ENCODE assay signal across 26 cellular contexts in genomic region chr4:185370291-185370690, GRCh38. TPM values are rescaled to one million over a fixed set of nuclear protein-coding genes. Genes with fewer than 3 reads are reported as not detected.
DNase-seq lines count a peak whose midpoint lies in the region; ATAC-seq and TF ChIP-seq lines count a peak whose summit lies in the region.
"Had no signal": no experiment of that assay in that cellular context is flagged by ENCODE, and none has a peak within 500 bp of the region (broad histone marks: within the 10 kb centered on the region; RNA-seq: fewer than 3 reads in every experiment).

No MANE protein-coding gene starts in this region.

- H3K9me3 Mint-ChIP-seq in brain: no peaks in the 10 kb centered on the region
- H3K9me3 Mint-ChIP-seq: CD4-positive, alpha-beta memory T cell; CD4-positive, CD25-positive, alpha-beta regulatory T cell; CD8-positive, alpha-beta memory T cell had no signal

- H3K79me2 ChIP-seq in mesendoderm (ENCODE audit: control insufficient read depth, insufficient read depth, low read length): no peaks in the 10 kb centered on the region

- POLR2A ChIA-PET in A673 (lab: Charles Lee; ENCODE audit: low non-redundant PET): no interaction called here

- no peak overlapping the region for H2AK5ac ChIP-seq in mesendoderm (ENCODE audit: low read length)

- no peak overlapping the region for H3K4me2 ChIP-seq in mesendoderm (ENCODE audit: low read length)
- H3K4me2 ChIP-seq: A549, BLaER1 had no signal

- CTCF ChIA-PET in A673 (lab: Charles Lee): no interaction called here

- no peak overlapping the region for H2BK15ac ChIP-seq in mesendoderm (replicated peaks; ENCODE audit: low read depth)

- H3K27me3 Mint-ChIP-seq in brain: no peaks in the 10 kb centered on the region
- H3K27me3 Mint-ChIP-seq: CD4-positive, alpha-beta memory T cell; CD4-positive, CD25-positive, alpha-beta regulatory T cell; CD8-positive, alpha-beta memory T cell had no signal

- H3K36me3 ChIP-seq in A673 (ENCODE audit: insufficient read depth, low read length, poor library complexity, severe bottlenecking): no peaks in the 10 kb centered on the region
- no peaks in the 10 kb centered on the region for H3K36me3 ChIP-seq in mesendoderm (ENCODE audit: control insufficient read depth, insufficient read depth, low read length)
- H3K36me3 ChIP-seq in spleen: peaks cover 0 to 45% (median 4%) of the 10 kb centered on the region in 6 donors
- H3K36me3 ChIP-seq in psoas muscle (ENCODE audit: insufficient read depth in 1 of 2, low read depth in 1 of 2): peaks cover 0 to 44% of the 10 kb centered on the region in 2 donors
- H3K36me3 ChIP-seq: BE2C had no signal

- no CpG with 5 or more reads among the region's 3 CpGs for WGBS in mesendoderm (ENCODE audit: extremely low coverage, insufficient coverage, low lambda C conversion rate)
- 91 to 95% (median 95%) methylated on average over 3 of the region's 3 CpGs for WGBS in spleen, 5 donors
- 96 to 97% (median 97%) methylated on average over 3 of the region's 3 CpGs for WGBS in psoas muscle, 3 donors

- no peak overlapping the region for H3K4ac ChIP-seq in mesendoderm (ENCODE audit: low read depth, low read length)

- peak overlapping the region in 3 of 5 experiments; percentile 38 to 59 (median 42) for H3K4me3 Mint-ChIP-seq in brain
- H3K4me3 Mint-ChIP-seq: CD14-positive monocyte; CD4-positive, alpha-beta memory T cell; CD4-positive, CD25-positive, alpha-beta regulatory T cell; CD8-positive, alpha-beta memory T cell had no signal

- no peak overlapping the region for H4K5ac ChIP-seq in mesendoderm (ENCODE audit: low read length)

- peaks cover 41% of the 10 kb centered on the region for H3K36me3 Mint-ChIP-seq in brain
- H3K36me3 Mint-ChIP-seq: CD14-positive monocyte had no signal

- TF ChIP-seq POLR2A in spleen (IDR thresholded peaks at IDR 0.05): no peak

- no peak for TF ChIP-seq CTCF in A673 (conservative IDR thresholded peaks at IDR 0.05; ENCODE audit: low read depth, low read length)
- TF ChIP-seq CTCF in brain (conservative IDR thresholded peaks at IDR 0.05): no peak
- no peak for TF ChIP-seq CTCF in spleen (IDR thresholded peaks at IDR 0.05 in 8 of 11, conservative IDR thresholded peaks at IDR 0.05 in 3 of 11)
- no peak for TF ChIP-seq CTCF in psoas muscle (IDR thresholded peaks at IDR 0.05)

- no peak overlapping the region for H3K18ac ChIP-seq in mesendoderm (ENCODE audit: low read length)

- H3K9ac ChIP-seq in mesendoderm (ENCODE audit: low read length): no peak overlapping the region
- H3K9ac ChIP-seq: BLaER1 had no signal

- no peak for ATAC-seq in psoas muscle
- ATAC-seq: A549, GM12878 had no signal

- peak; percentile 38 for DNase-seq in A673 (ENCODE audit: low spot score)
- peak; percentile 31 for DNase-seq in mesendoderm
- DNase-seq in retina: no peak
- DNase-seq in spleen: no peak
- DNase-seq in psoas muscle: no peak
- DNase-seq: ACHN; BE2C; C1 segment of cervical spinal cord; CD4-positive, alpha-beta memory T cell; CD4-positive, CD25-positive, alpha-beta regulatory T cell; CD8-positive, alpha-beta memory T cell; COR-L47; DMS 273 treated with DMSO at 0.1 percent for 48 hours; DMS153; DMS53; DMS79; DND-41; EL; GDM1 had no signal

- intact Hi-C loops in A673 (cut with micrococcal nuclease; ENCODE audit: unreplicated experiment): no loop called here
- intact Hi-C loops in spleen (cut with DNase I; ENCODE audit: low total_unique reads): no loop called here
- intact Hi-C loops in psoas muscle (cut with DNase I): no loop called here

- H2BK5ac ChIP-seq in mesendoderm (ENCODE audit: low read length): peak overlapping the region; percentile 16

- H3K23ac ChIP-seq in mesendoderm (ENCODE audit: low read length): no peak overlapping the region

- H3K4me3 ChIP-seq in A673 (ENCODE audit: low read depth, low read length, poor library complexity, severe bottlenecking) (no peak overlapping the region), mesendoderm (ENCODE audit: low read length) (no peak overlapping the region), spleen (no peak overlapping the region), psoas muscle (no peak overlapping the region)
- H3K4me3 ChIP-seq: A549, BLaER1, GM12878 had no signal

- H3K27ac ChIP-seq in A673 (ENCODE audit: low read depth, low read length, poor library complexity, severe bottlenecking): no peak overlapping the region
- H3K27ac ChIP-seq in mesendoderm (ENCODE audit: low read depth, low read length): no peak overlapping the region
- H3K27ac ChIP-seq in spleen: no peak overlapping the region
- H3K27ac ChIP-seq in psoas muscle: no peak overlapping the region
- H3K27ac ChIP-seq: 22Rv1, A549, BLaER1 had no signal

- BruUV-seq in A673 (replicated peaks; lab: Mats Ljungman, UMichigan): no TSS peak

- H3K4me1 Mint-ChIP-seq in brain: peaks cover 33% of the 10 kb centered on the region
- H3K4me1 Mint-ChIP-seq: CD14-positive monocyte; CD4-positive, alpha-beta memory T cell; CD4-positive, CD25-positive, alpha-beta regulatory T cell; CD8-positive, alpha-beta memory T cell had no signal

- no peaks in the 10 kb centered on the region for H3K79me1 ChIP-seq in mesendoderm (ENCODE audit: low read length)

- peaks cover 11% of the 10 kb centered on the region for H3K4me1 ChIP-seq in A673 (ENCODE audit: insufficient read depth, low read length, poor library complexity, severe bottlenecking)
- H3K4me1 ChIP-seq in mesendoderm (ENCODE audit: control insufficient read depth, low read depth, low read length): peaks cover 6% of the 10 kb centered on the region
- no peaks in the 10 kb centered on the region for H3K4me1 ChIP-seq in spleen
- H3K4me1 ChIP-seq in psoas muscle: no peaks in the 10 kb centered on the region
- H3K4me1 ChIP-seq: A549, BE2C, BLaER1 had no signal

- H3K27ac Mint-ChIP-seq in brain: peak overlapping the region; percentile 52 to 91 (median 86)
- H3K27ac Mint-ChIP-seq: CD14-positive monocyte had no signal

- H3K56ac ChIP-seq in mesendoderm (ENCODE audit: low read length): peak overlapping the region; percentile 2

- H2BK120ac ChIP-seq in mesendoderm (ENCODE audit: low read depth, low read length): no peak overlapping the region

- no peaks in the 10 kb centered on the region for H3K9me3 ChIP-seq in A673 (ENCODE audit: low read depth, low read length, poor library complexity, severe bottlenecking)
- no peaks in the 10 kb centered on the region for H3K9me3 ChIP-seq in spleen
- no peaks in the 10 kb centered on the region for H3K9me3 ChIP-seq in psoas muscle
- H3K9me3 ChIP-seq: A549, BE2C, BLaER1 had no signal

- H4K8ac ChIP-seq in mesendoderm (ENCODE audit: low read depth, low read length): no peak overlapping the region

- peaks cover 14% of the 10 kb centered on the region for H3K27me3 ChIP-seq in A673 (replicated peaks; ENCODE audit: insufficient read depth, low read depth, low read length, poor library complexity)
- H3K27me3 ChIP-seq in mesendoderm (ENCODE audit: insufficient read depth, low read length, poor library complexity): no peaks in the 10 kb centered on the region
- H3K27me3 ChIP-seq in spleen (replicated peaks in 1 of 7): no peaks in the 10 kb centered on the region
- no peaks in the 10 kb centered on the region for H3K27me3 ChIP-seq in psoas muscle (ENCODE audit: insufficient read depth in 3 of 3, low read length in 2 of 3)
- H3K27me3 ChIP-seq: BE2C, BLaER1 had no signal

RNA-seq across cellular contexts. Expression of gene LRP2BP, which starts 25.4 kb away (rescaled TPM):
- total RNA-seq in A673 (2021) (0.19 TPM in 1 of 2 replicates, not detected in the other), spleen (1 to 10 TPM in 5 of 7 donors, under 1 TPM in 2; 0.47 to 2.4 (median 1.2) TPM), psoas muscle (1 to 10 TPM in 2 of 4 donors, under 1 TPM in 2; 0.80 to 3.0 (median 1.1) TPM)
- polyA plus RNA-seq in brain (ENCODE audit: insufficient read depth, low read depth, low replicate concordance) (0.70 TPM), spleen (under 1 TPM; 0.17 to 0.48 (median 0.29) TPM), psoas muscle (1 to 10 TPM in 1 of 3 donors, under 1 TPM in 2; 0.48 to 1.1 (median 0.59) TPM)
- polyA plus RNA-seq in mesendoderm (2013, experiment 1 of 2): 0.15 TPM
- polyA plus RNA-seq in mesendoderm (2013, experiment 2 of 2): 0.14 TPM
- total RNA-seq: G401 had no signal

RNA-seq across cellular contexts. Expression of gene ANKRD37, which starts 26.4 kb away (rescaled TPM):
- total RNA-seq in A673 (2021) (0.72 TPM in 1 of 2 replicates, not detected in the other), spleen (10 to 100 TPM in 3 of 7 donors, 1 to 10 TPM in 4; 6.9 to 21.1 (median 8.9) TPM), psoas muscle (10 to 100 TPM in 3 of 4 donors, 1 to 10 TPM in 1; 6.9 to 26.6 (median 16.3) TPM)
- polyA plus RNA-seq in brain (ENCODE audit: insufficient read depth, low read depth, low replicate concordance) (8.8 TPM), spleen (10 to 100 TPM in 2 of 3 donors, 1 to 10 TPM in 1; 6.0 to 12.0 (median 10.5) TPM), psoas muscle (10 to 100 TPM; 17.4 to 31.2 (median 29.6) TPM)
- 1.3 TPM for polyA plus RNA-seq in mesendoderm (2013, experiment 1 of 2)
- polyA plus RNA-seq in mesendoderm (2013, experiment 2 of 2): 1.4 TPM

RNA-seq across cellular contexts. Expression of gene UFSP2, which starts 55.5 kb away (rescaled TPM):
- total RNA-seq in A673 (2021): 22.3 and 23.4 TPM in 2 replicates
- polyA plus RNA-seq in brain (ENCODE audit: insufficient read depth, low read depth, low replicate concordance): 12.7 TPM
- 18.6 TPM for polyA plus RNA-seq in mesendoderm (2013, experiment 1 of 2)
- polyA plus RNA-seq in mesendoderm (2013, experiment 2 of 2): 18.9 TPM
- total RNA-seq in spleen: 10 to 100 TPM; 19.9 to 44.1 (median 26.3) TPM
- polyA plus RNA-seq in spleen: 10 to 100 TPM; 11.0 to 16.9 (median 13.4) TPM
- 10 to 100 TPM; 32.1 to 45.5 (median 41.4) TPM for total RNA-seq in psoas muscle
- polyA plus RNA-seq in psoas muscle: 10 to 100 TPM; 22.5 to 33.8 (median 31.4) TPM

Comparison
In these comparisons a context has a peak if more than half of its experiments do, and no peak if none do; other contexts are left out.
1. DNase-seq: peak in A673 (single experiment) and mesendoderm (single experiment); none in retina (single experiment), spleen (single experiment) and psoas muscle (0 of 2).